In the genomic region with DNA sequence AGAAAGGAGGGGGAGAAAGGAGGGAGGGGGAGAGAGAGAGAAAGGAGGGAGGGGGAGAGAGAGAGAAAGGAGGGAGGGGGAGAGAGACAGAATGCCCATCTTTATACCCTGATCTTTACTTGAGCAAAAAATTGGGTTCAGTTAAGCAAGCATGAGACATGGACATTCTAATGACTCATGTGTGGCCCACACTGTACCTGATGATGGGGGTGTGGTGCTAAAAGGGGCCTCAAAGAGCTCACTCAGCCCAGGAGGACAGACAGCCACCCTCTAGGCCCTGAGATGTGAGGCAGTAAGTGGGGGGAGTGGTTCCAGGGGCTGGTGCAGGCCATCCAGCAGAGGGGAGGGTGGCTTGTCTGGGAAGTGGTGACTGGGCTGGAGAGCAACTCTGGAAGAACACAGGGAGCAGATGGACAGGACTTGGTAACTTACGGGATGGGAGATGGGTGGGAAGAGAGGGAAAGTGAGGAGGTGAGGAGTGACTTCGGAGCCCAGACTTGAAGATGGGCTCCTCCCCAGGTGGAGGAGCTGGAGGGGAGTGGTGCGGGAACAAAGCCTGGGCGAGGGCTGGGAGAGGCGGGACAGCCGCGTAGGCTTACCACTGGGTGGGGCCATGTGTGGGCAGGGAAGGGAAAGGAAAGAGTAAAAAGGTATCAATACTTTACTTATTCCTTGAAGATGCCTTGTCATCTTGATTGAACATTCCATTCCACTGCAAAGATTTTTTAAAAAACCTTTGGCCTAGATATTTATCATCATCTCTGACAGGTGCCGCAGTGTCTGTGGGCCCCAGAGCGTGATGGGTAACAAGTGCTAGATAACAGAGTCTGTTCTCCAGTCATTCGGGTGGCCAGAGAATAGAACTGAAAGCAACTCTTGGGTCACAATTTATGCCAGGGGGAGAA, we compare ENCODE assay signal across 18 cellular contexts. TPM values are rescaled to one million over a fixed set of nuclear protein-coding genes. Genes with fewer than 3 reads are reported as not detected.
DNase-seq lines count a peak whose midpoint lies in the region; ATAC-seq and TF ChIP-seq lines count a peak whose summit lies in the region.
"Had no signal": no experiment of that assay in that cellular context is flagged by ENCODE, and none has a peak within 500 bp of the region (broad histone marks: within the 10 kb centered on the region; RNA-seq: fewer than 3 reads in every experiment).

No MANE protein-coding gene starts in this region.

- peak overlapping the region; percentile 44 for H3K27ac Mint-ChIP-seq in T-helper 2 cell treated with Interferon-gamma antibody and Interleukin-4, amounts not matched to agents 5 μg/mL and 100 μg/mL, for 36 hours
- H3K27ac Mint-ChIP-seq in Calu3 (ENCODE audit: unreplicated experiment): peak overlapping the region; percentile 45
- peak overlapping the region; percentile 47 for H3K27ac Mint-ChIP-seq in activated T-helper 1 cell treated with anti-CD3 and anti-CD28 coated beads, Interleukin-12 subunit alpha, Interleukin-12 subunit beta, Interleukin-2, Interleukin-4 antibody, amounts not matched to agents 30 ng/mL and 10 ng/mL and 1 ng/mL, durations not matched to agents 14 hours and 24 hours and 36 hours
- H3K27ac Mint-ChIP-seq in naive thymus-derived CD4-positive, alpha-beta T cell: peak overlapping the region in 5 of 9 donors; percentile 25 to 85 (median 80)

- BruUV-seq in Calu3 (replicated peaks; lab: Mats Ljungman, UMichigan): no TSS peak

- peaks cover 0 to 11% (median 0%) of the 10 kb centered on the region in 3 experiments for H3K9me3 ChIP-seq in naive thymus-derived CD4-positive, alpha-beta T cell (ENCODE audit: control insufficient read depth in 2 of 3, low read length in 3 of 3)
- no peaks in the 10 kb centered on the region for H3K9me3 ChIP-seq in thyroid gland
- no peaks in the 10 kb centered on the region for H3K9me3 ChIP-seq in tibial nerve
- H3K9me3 ChIP-seq: pancreas, SJSA1, upper lobe of left lung had no signal

- TF ChIP-seq CTCF in Calu3 (IDR thresholded peaks at IDR 0.05; ENCODE audit: unreplicated experiment): no peak
- TF ChIP-seq CTCF in thyroid gland (IDR thresholded peaks at IDR 0.05): no peak
- TF ChIP-seq CTCF in tibial nerve (IDR thresholded peaks at IDR 0.05): no peak

- TF ChIP-seq POLR2A in thyroid gland (IDR thresholded peaks at IDR 0.05): no peak
- TF ChIP-seq POLR2A in tibial nerve (IDR thresholded peaks at IDR 0.05): no peak

- intact Hi-C loops in Calu3 (cut with micrococcal nuclease; ENCODE audit: unreplicated experiment) (no loop called here), thyroid gland (cut with DNase I) (no loop called here)
- intact Hi-C loops in activated T-helper 1 cell treated with anti-CD3 and anti-CD28 coated beads, Interleukin-12 subunit alpha, Interleukin-12 subunit beta, Interleukin-2, Interleukin-4 antibody, amounts not matched to agents 30 ng/mL and 10 ng/mL and 1 ng/mL, durations not matched to agents 14 hours and 24 hours and 36 hours (cut with micrococcal nuclease): no loop called here
- intact Hi-C loops in naive thymus-derived CD4-positive, alpha-beta T cell (cut with micrococcal nuclease): no loop called here

- H3K36me3 ChIP-seq in naive thymus-derived CD4-positive, alpha-beta T cell (ENCODE audit: control insufficient read depth in 2 of 3, insufficient read depth in 3 of 3, low read length in 3 of 3): peaks cover 13 to 42% (median 13%) of the 10 kb centered on the region in 3 experiments
- H3K36me3 ChIP-seq in thyroid gland (peaks cover 3 to 16% of the 10 kb centered on the region in 2 donors), tibial nerve (peaks cover 0 to 36% (median 0%) of the 10 kb centered on the region in 3 donors)
- H3K36me3 ChIP-seq: pancreas had no signal

- DNase-seq in T-helper 2 cell treated with Interferon-gamma antibody and Interleukin-4, amounts not matched to agents 5 μg/mL and 100 μg/mL, for 36 hours (ENCODE audit: low spot score): peak; percentile 11
- no peak for DNase-seq in T-helper 2 cell
- no peak for DNase-seq in Calu3
- DNase-seq in activated T-helper 1 cell treated with anti-CD3 and anti-CD28 coated beads, Interleukin-12 subunit alpha, Interleukin-12 subunit beta, Interleukin-2, Interleukin-4 antibody, amounts not matched to agents 30 ng/mL and 10 ng/mL and 1 ng/mL, durations not matched to agents 14 hours and 24 hours and 36 hours (ENCODE audit: low spot score): no peak
- DNase-seq in naive thymus-derived CD4-positive, alpha-beta T cell: peak in 2 of 9 donors; percentile 4 to 21
- no peak for DNase-seq in thyroid gland
- DNase-seq in tibial nerve (ENCODE audit: low spot score in 2 of 2): no peak
- DNase-seq in NCI-H345 (lab: John Stamatoyannopoulos, UW): no peak
- DNase-seq: central memory CD4-positive, alpha-beta T cell; effector CD4-positive, alpha-beta T cell; left cardiac atrium; NCI-H1694 treated with DMSO at 0.1 percent for 48 hours; stimulated activated CD4-positive, alpha-beta T cell treated with anti-CD3 and anti-CD28 coated beads, Interleukin-4, amount 100 ng/mL, for 4 hours; upper lobe of left lung had no signal

- no peaks in the 10 kb centered on the region for H3K27me3 ChIP-seq in naive thymus-derived CD4-positive, alpha-beta T cell (ENCODE audit: control insufficient read depth in 2 of 2, insufficient read depth in 2 of 2, low read length in 2 of 2)
- no peaks in the 10 kb centered on the region for H3K27me3 ChIP-seq in thyroid gland
- no peaks in the 10 kb centered on the region for H3K27me3 ChIP-seq in tibial nerve
- H3K27me3 ChIP-seq: pancreas, SJSA1, upper lobe of left lung had no signal

- peaks cover 4% of the 10 kb centered on the region for H3K9me3 Mint-ChIP-seq in T-helper 2 cell treated with Interferon-gamma antibody and Interleukin-4, amounts not matched to agents 5 μg/mL and 100 μg/mL, for 36 hours
- H3K9me3 Mint-ChIP-seq in Calu3 (ENCODE audit: low read depth, unreplicated experiment): no peaks in the 10 kb centered on the region
- H3K9me3 Mint-ChIP-seq in activated T-helper 1 cell treated with anti-CD3 and anti-CD28 coated beads, Interleukin-12 subunit alpha, Interleukin-12 subunit beta, Interleukin-2, Interleukin-4 antibody, amounts not matched to agents 30 ng/mL and 10 ng/mL and 1 ng/mL, durations not matched to agents 14 hours and 24 hours and 36 hours: no peaks in the 10 kb centered on the region
- H3K9me3 Mint-ChIP-seq in naive thymus-derived CD4-positive, alpha-beta T cell: peaks cover 0 to 23% (median 4%) of the 10 kb centered on the region in 11 donors

- no peak overlapping the region for H3K4me3 ChIP-seq in naive thymus-derived CD4-positive, alpha-beta T cell (ENCODE audit: low read length)
- H3K4me3 ChIP-seq in thyroid gland (replicated peaks in 1 of 3) (no peak overlapping the region), tibial nerve (no peak overlapping the region)
- H3K4me3 ChIP-seq: A549, pancreas, SJSA1, upper lobe of left lung had no signal

- H3K4me1 ChIP-seq in naive thymus-derived CD4-positive, alpha-beta T cell (ENCODE audit: control insufficient read depth in 2 of 2, insufficient read depth in 2 of 2, low read length in 2 of 2): no peaks in the 10 kb centered on the region
- H3K4me1 ChIP-seq in thyroid gland: no peaks in the 10 kb centered on the region
- H3K4me1 ChIP-seq in tibial nerve: peaks cover 0 to 34% (median 5%) of the 10 kb centered on the region in 4 donors
- H3K4me1 ChIP-seq: A549, pancreas, SJSA1 had no signal

- H3K27ac ChIP-seq in naive thymus-derived CD4-positive, alpha-beta T cell (ENCODE audit: low read depth, low read length): no peak overlapping the region
- H3K27ac ChIP-seq in thyroid gland (no peak overlapping the region), tibial nerve (no peak overlapping the region)
- H3K27ac ChIP-seq: A549, pancreas, SJSA1, upper lobe of left lung had no signal

- POLR2A ChIA-PET in naive thymus-derived CD4-positive, alpha-beta T cell (lab: Charles Lee): no interaction called here

- peak; percentile 19 for ATAC-seq in naive thymus-derived CD4-positive, alpha-beta T cell
- ATAC-seq: A549 had no signal

- WGBS in thyroid gland, 2 donors: 92% methylated on average over 10 of the region's 10 CpGs; no CpG with 5 or more reads in 1 of the 2 donors
- WGBS in tibial nerve, 2 donors: 90% methylated on average over 10 of the region's 10 CpGs; no CpG with 5 or more reads in 1 of the 2 donors

- H3K4me3 Mint-ChIP-seq in T-helper 2 cell treated with Interferon-gamma antibody and Interleukin-4, amounts not matched to agents 5 μg/mL and 100 μg/mL, for 36 hours: no peak overlapping the region
- H3K4me3 Mint-ChIP-seq in Calu3 (ENCODE audit: low read depth, unreplicated experiment): no peak overlapping the region
- no peak overlapping the region for H3K4me3 Mint-ChIP-seq in activated T-helper 1 cell treated with anti-CD3 and anti-CD28 coated beads, Interleukin-12 subunit alpha, Interleukin-12 subunit beta, Interleukin-2, Interleukin-4 antibody, amounts not matched to agents 30 ng/mL and 10 ng/mL and 1 ng/mL, durations not matched to agents 14 hours and 24 hours and 36 hours
- H3K4me3 Mint-ChIP-seq in naive thymus-derived CD4-positive, alpha-beta T cell: peak overlapping the region in 1 of 10 donors; percentile 54

- peaks cover 65% of the 10 kb centered on the region for H3K36me3 Mint-ChIP-seq in T-helper 2 cell treated with Interferon-gamma antibody and Interleukin-4, amounts not matched to agents 5 μg/mL and 100 μg/mL, for 36 hours (ENCODE audit: low read depth)
- peaks cover 62% of the 10 kb centered on the region for H3K36me3 Mint-ChIP-seq in Calu3 (ENCODE audit: insufficient read depth, unreplicated experiment)
- peaks cover 60% of the 10 kb centered on the region for H3K36me3 Mint-ChIP-seq in activated T-helper 1 cell treated with anti-CD3 and anti-CD28 coated beads, Interleukin-12 subunit alpha, Interleukin-12 subunit beta, Interleukin-2, Interleukin-4 antibody, amounts not matched to agents 30 ng/mL and 10 ng/mL and 1 ng/mL, durations not matched to agents 14 hours and 24 hours and 36 hours (ENCODE audit: low read depth)
- peaks cover 0 to 77% (median 16%) of the 10 kb centered on the region in 5 donors for H3K36me3 Mint-ChIP-seq in naive thymus-derived CD4-positive, alpha-beta T cell

- no peak for TF ChIP-seq EP300 in tibial nerve (IDR thresholded peaks at IDR 0.05)

- CTCF ChIA-PET in Calu3 (lab: Charles Lee): no interaction called here
- CTCF ChIA-PET in naive thymus-derived CD4-positive, alpha-beta T cell (lab: Charles Lee): interaction anchor here (1.1 kb wide), 1 partner anchor 64 kb away, joined by 5 read pairs; no protein-coding TSS in a partner anchor

- no peaks in the 10 kb centered on the region for H3K27me3 Mint-ChIP-seq in T-helper 2 cell treated with Interferon-gamma antibody and Interleukin-4, amounts not matched to agents 5 μg/mL and 100 μg/mL, for 36 hours (ENCODE audit: low read depth)
- H3K27me3 Mint-ChIP-seq in Calu3 (ENCODE audit: unreplicated experiment): no peaks in the 10 kb centered on the region
- H3K27me3 Mint-ChIP-seq in activated T-helper 1 cell treated with anti-CD3 and anti-CD28 coated beads, Interleukin-12 subunit alpha, Interleukin-12 subunit beta, Interleukin-2, Interleukin-4 antibody, amounts not matched to agents 30 ng/mL and 10 ng/mL and 1 ng/mL, durations not matched to agents 14 hours and 24 hours and 36 hours (ENCODE audit: insufficient read depth): no peaks in the 10 kb centered on the region
- H3K27me3 Mint-ChIP-seq in naive thymus-derived CD4-positive, alpha-beta T cell: peaks cover 0 to 3% (median 0%) of the 10 kb centered on the region in 5 donors

- peaks cover 7% of the 10 kb centered on the region for H3K4me1 Mint-ChIP-seq in T-helper 2 cell treated with Interferon-gamma antibody and Interleukin-4, amounts not matched to agents 5 μg/mL and 100 μg/mL, for 36 hours (ENCODE audit: low read depth)
- peaks cover 15% of the 10 kb centered on the region for H3K4me1 Mint-ChIP-seq in Calu3 (ENCODE audit: low read depth, unreplicated experiment)
- peaks cover 20% of the 10 kb centered on the region for H3K4me1 Mint-ChIP-seq in activated T-helper 1 cell treated with anti-CD3 and anti-CD28 coated beads, Interleukin-12 subunit alpha, Interleukin-12 subunit beta, Interleukin-2, Interleukin-4 antibody, amounts not matched to agents 30 ng/mL and 10 ng/mL and 1 ng/mL, durations not matched to agents 14 hours and 24 hours and 36 hours (ENCODE audit: low read depth)
- peaks cover 5 to 25% (median 17%) of the 10 kb centered on the region in 7 donors for H3K4me1 Mint-ChIP-seq in naive thymus-derived CD4-positive, alpha-beta T cell

RNA-seq across cellular contexts. Expression of gene TSPAN3, which starts 32.3 kb away (rescaled TPM):
- total RNA-seq in Calu3 (2022) (404 and 463 TPM in 2 replicates), thyroid gland (100 to 1,000 TPM; 330 to 637 (median 593) TPM), tibial nerve (100 to 1,000 TPM; 155 to 229 (median 203) TPM)
- total RNA-seq in activated T-helper 1 cell treated with anti-CD3 and anti-CD28 coated beads, Interleukin-12 subunit alpha, Interleukin-12 subunit beta, Interleukin-2, Interleukin-4 antibody, amounts not matched to agents 30 ng/mL and 10 ng/mL and 1 ng/mL, durations not matched to agents 14 hours and 24 hours and 36 hours: 41.5 and 41.6 TPM in 2 replicates
- 10 to 100 TPM; 17.5 to 24.4 (median 21.7) TPM for total RNA-seq in naive thymus-derived CD4-positive, alpha-beta T cell
- polyA plus RNA-seq in naive thymus-derived CD4-positive, alpha-beta T cell: 100 to 1,000 TPM in 1 of 2 donors, 10 to 100 TPM in 1; 74.7 to 101 TPM

RNA-seq across cellular contexts. Expression of gene PSTPIP1, which starts 43.6 kb away (rescaled TPM):
- not detected in 2 replicates for total RNA-seq in Calu3 (2022)
- 218 and 226 TPM in 2 replicates for total RNA-seq in activated T-helper 1 cell treated with anti-CD3 and anti-CD28 coated beads, Interleukin-12 subunit alpha, Interleukin-12 subunit beta, Interleukin-2, Interleukin-4 antibody, amounts not matched to agents 30 ng/mL and 10 ng/mL and 1 ng/mL, durations not matched to agents 14 hours and 24 hours and 36 hours
- 100 to 1,000 TPM; 101 to 182 (median 146) TPM for total RNA-seq in naive thymus-derived CD4-positive, alpha-beta T cell
- 10 to 100 TPM; 29.1 to 38.2 TPM for polyA plus RNA-seq in naive thymus-derived CD4-positive, alpha-beta T cell
- total RNA-seq in thyroid gland: 1 to 10 TPM; 1.4 to 6.9 (median 3.7) TPM
- 10 to 100 TPM; 13.6 to 54.6 (median 19.3) TPM for total RNA-seq in tibial nerve
- total RNA-seq: NCI-H460, SJSA1 had no signal
- polyA plus RNA-seq: A549 had no signal
